In genomic region chr7:108504576-108504975, GRCh38 we compare ENCODE assay signal across 1 cellular context. TPM values are rescaled to one million over a fixed set of nuclear protein-coding genes. Genes with fewer than 3 reads are reported as not detected.
"Had no signal": no experiment of that assay in that cellular context is flagged by ENCODE, and none has a peak within 500 bp of the region (broad histone marks: within the 10 kb centered on the region; RNA-seq: fewer than 3 reads in every experiment).

No MANE protein-coding gene starts in this region.

RNA-seq across cellular contexts. Expression of gene NRCAM, which starts 48.3 kb away (rescaled TPM):
- polyA plus RNA-seq: immature natural killer cell had no signal
